9 cellular contexts compared by ENCODE assay signal in genomic region chr11:128324531-128325141, GRCh38.
DNase-seq lines count a peak whose midpoint lies in the region; ATAC-seq, FAIRE-seq and TF ChIP-seq lines count a peak whose summit lies in the region.
"Had no signal": no experiment of that assay in that cellular context is flagged by ENCODE, and none has a peak within 500 bp of the region (broad histone marks: within the 10 kb centered on the region; RNA-seq: fewer than 3 reads in every experiment).

No MANE protein-coding gene starts in this region.

- peak overlapping the region; percentile 64 for H3K4me3 Mint-ChIP-seq in activated naive CD4-positive, alpha-beta T cell treated with anti-CD3 and anti-CD28 coated beads for 36 hours
- no peak overlapping the region for H3K4me3 Mint-ChIP-seq in endodermal cell

- DNase-seq in left ventricle myocardium superior (no peak), cardiac septum (ENCODE audit: low spot score) (no peak), endodermal cell (no peak), RWPE1 (ENCODE audit: low spot score) (no peak), HTR-8/SVneo (ENCODE audit: insufficient read length, low spot score) (no peak)
- DNase-seq in activated naive CD4-positive, alpha-beta T cell treated with anti-CD3 and anti-CD28 coated beads for 36 hours: peak; percentile 82
- DNase-seq in stimulated activated CD4-positive, alpha-beta T cell treated with anti-CD3 and anti-CD28 coated beads, Interleukin-15, amount 100 ng/mL, for 24 hours: peak; percentile 82
- DNase-seq: SIG-M5 had no signal

- no peak for FAIRE-seq in HTR-8/SVneo (lab: Jason Lieb, UNC)

- H3K4me3 ChIP-seq in endodermal cell (ENCODE audit: low read length): no peak overlapping the region

- H3K9me3 Mint-ChIP-seq in activated naive CD4-positive, alpha-beta T cell treated with anti-CD3 and anti-CD28 coated beads for 36 hours: no peaks in the 10 kb centered on the region
- no peaks in the 10 kb centered on the region for H3K9me3 Mint-ChIP-seq in endodermal cell

- no peaks in the 10 kb centered on the region for H3K9me3 ChIP-seq in endodermal cell (ENCODE audit: control insufficient read depth, low read length)

- H3K36me3 ChIP-seq in endodermal cell (ENCODE audit: control insufficient read depth, insufficient read depth, low read length): no peaks in the 10 kb centered on the region

- peaks cover 8% of the 10 kb centered on the region for H3K4me1 ChIP-seq in endodermal cell (ENCODE audit: control insufficient read depth, insufficient read depth, low read length)

- WGBS in endodermal cell (ENCODE audit: insufficient coverage in 1 of 2, insufficient read length in 1 of 2), 2 experiments: 94 to 97% methylated on average over 11 to 14 of the region's 14 CpGs

- peaks cover 87% of the 10 kb centered on the region for H3K4me1 Mint-ChIP-seq in activated naive CD4-positive, alpha-beta T cell treated with anti-CD3 and anti-CD28 coated beads for 36 hours (ENCODE audit: low read depth)
- H3K4me1 Mint-ChIP-seq in endodermal cell: peaks cover 22% of the 10 kb centered on the region

- H3K36me3 Mint-ChIP-seq in activated naive CD4-positive, alpha-beta T cell treated with anti-CD3 and anti-CD28 coated beads for 36 hours (ENCODE audit: low read depth): peaks cover 2% of the 10 kb centered on the region
- H3K36me3 Mint-ChIP-seq in endodermal cell (ENCODE audit: low read depth): no peaks in the 10 kb centered on the region

- H3K27ac ChIP-seq in endodermal cell (ENCODE audit: low read depth, low read length): no peak overlapping the region
- no peak overlapping the region for H3K27ac ChIP-seq in RWPE1

- H3K27ac Mint-ChIP-seq in activated naive CD4-positive, alpha-beta T cell treated with anti-CD3 and anti-CD28 coated beads for 36 hours: peak overlapping the region; percentile 90
- H3K27ac Mint-ChIP-seq in endodermal cell: no peak overlapping the region

- POLR2A ChIA-PET in RWPE1 (lab: Yijun Ruan, JAX; ENCODE audit: low non-redundant PET): no interaction called here

- no peak overlapping the region for H3K9ac ChIP-seq in endodermal cell (ENCODE audit: extremely low read depth, low read length, poor library complexity, severe bottlenecking)

- no peaks in the 10 kb centered on the region for H3K27me3 Mint-ChIP-seq in activated naive CD4-positive, alpha-beta T cell treated with anti-CD3 and anti-CD28 coated beads for 36 hours (ENCODE audit: low read depth)
- H3K27me3 Mint-ChIP-seq in endodermal cell (ENCODE audit: insufficient read depth): peaks cover 4% of the 10 kb centered on the region

- CTCF ChIA-PET in activated naive CD4-positive, alpha-beta T cell treated with anti-CD3 and anti-CD28 coated beads for 36 hours (lab: Charles Lee): interaction anchor here (1.0 to 4.7 kb wide), 14 partner anchors 9 to 307 kb away, joined by 3 to 51 read pairs (median 6); no protein-coding TSS in a partner anchor
- CTCF ChIA-PET in RWPE1 (lab: Yijun Ruan, JAX): interaction anchor here (0.7 kb wide), 1 partner anchor 580 kb away, joined by 4 read pairs; no protein-coding TSS in a partner anchor

- TF ChIP-seq CTCF in endodermal cell (conservative IDR thresholded peaks at IDR 0.05): no peak
- TF ChIP-seq CTCF in RWPE1 (conservative IDR thresholded peaks at IDR 0.05; ENCODE audit: low read depth): no peak

- intact Hi-C loops in left ventricle myocardium superior (cut with micrococcal nuclease): no loop called here
- intact Hi-C loops in cardiac septum (cut with DNase I): loop anchor here (5.0 kb wide), 1 partner anchor 198 kb away; no protein-coding TSS in a partner anchor
- intact Hi-C loops in activated naive CD4-positive, alpha-beta T cell treated with anti-CD3 and anti-CD28 coated beads for 36 hours (cut with micrococcal nuclease): no loop called here

- peak; percentile 26 for ATAC-seq in left ventricle myocardium superior
- no peak for ATAC-seq in GM21825 (IDR thresholded peaks at IDR 0.05; ENCODE audit: unreplicated experiment)

- H3K27me3 ChIP-seq in endodermal cell (ENCODE audit: control insufficient read depth, insufficient read depth, low read length, poor library complexity, severe bottlenecking): no peaks in the 10 kb centered on the region

Comparison
In these comparisons a context has a peak if more than half of its experiments do, and no peak if none do; other contexts are left out.
1. DNase-seq: peak in activated naive CD4-positive, alpha-beta T cell treated with anti-CD3 and anti-CD28 coated beads for 36 hours (single experiment) and stimulated activated CD4-positive, alpha-beta T cell treated with anti-CD3 and anti-CD28 coated beads, Interleukin-15, amount 100 ng/mL, for 24 hours (single experiment); none in left ventricle myocardium superior (single experiment), cardiac septum (single experiment), endodermal cell (single experiment), RWPE1 (single experiment) and HTR-8/SVneo (single experiment).